9 cellular contexts compared by ENCODE assay signal in genomic region chr10:17001961-17002749, GRCh38.
DNase-seq lines count a peak whose midpoint lies in the region; ATAC-seq, FAIRE-seq and TF ChIP-seq lines count a peak whose summit lies in the region.
"Had no signal": no experiment of that assay in that cellular context is flagged by ENCODE, and none has a peak within 500 bp of the region (broad histone marks: within the 10 kb centered on the region; RNA-seq: fewer than 3 reads in every experiment).

No MANE protein-coding gene starts in this region.

- no peak overlapping the region for H2AFZ ChIP-seq in ACC112 (ENCODE audit: low read length, unreplicated experiment)

- peak; percentile 8 for FAIRE-seq in GM19239 (lab: Jason Lieb, UNC)
- FAIRE-seq in urothelium cell line (lab: Jason Lieb, UNC): no peak

- H3K9me3 Mint-ChIP-seq in central memory CD8-positive, alpha-beta T cell: no peaks in the 10 kb centered on the region
- H3K9me3 Mint-ChIP-seq in nephron: peaks cover 3% of the 10 kb centered on the region

- H3K4me1 ChIP-seq in ACC112 (ENCODE audit: control insufficient read depth, insufficient read depth, low read length, unreplicated experiment): peaks cover 45% of the 10 kb centered on the region

- peaks cover 13% of the 10 kb centered on the region for H3K36me3 Mint-ChIP-seq in central memory CD8-positive, alpha-beta T cell (ENCODE audit: insufficient read depth)
- H3K36me3 Mint-ChIP-seq in nephron (ENCODE audit: low read depth): no peaks in the 10 kb centered on the region

- peak; percentile 56 for ATAC-seq in central memory CD8-positive, alpha-beta T cell (replicated peaks; ENCODE audit: extremely low read depth, poor library complexity, severe bottlenecking)

- H3K79me2 ChIP-seq in ACC112 (ENCODE audit: control insufficient read depth, insufficient read depth, low read length, unreplicated experiment): no peaks in the 10 kb centered on the region

- TF ChIP-seq CTCF in nephron (IDR thresholded peaks at IDR 0.05; ENCODE audit: unreplicated experiment in 3 of 3): no peak

- DNase-seq in GM19239 (ENCODE audit: insufficient read length, low spot score): no peak
- peak; percentile 44 for DNase-seq in KBM-7
- peak in 1 of 2 donors; percentile 38 for DNase-seq in central memory CD8-positive, alpha-beta T cell (ENCODE audit: low spot score in 2 of 2)
- DNase-seq in anterior cingulate cortex (lab: John Stamatoyannopoulos, UW): no peak
- DNase-seq in kidney glomerular epithelial cell (lab: John Stamatoyannopoulos, UW): no peak
- no peak for DNase-seq in urothelium cell line (ENCODE audit: low spot score)

- H3K4me3 Mint-ChIP-seq in central memory CD8-positive, alpha-beta T cell: peak overlapping the region; percentile 45
- H3K4me3 Mint-ChIP-seq in nephron: no peak overlapping the region

- no peaks in the 10 kb centered on the region for H3K27me3 Mint-ChIP-seq in central memory CD8-positive, alpha-beta T cell
- H3K27me3 Mint-ChIP-seq in nephron (ENCODE audit: low read depth): no peaks in the 10 kb centered on the region

- peak overlapping the region; percentile 49; the same call in 1 of the 2 replicates for H3K4me3 ChIP-seq in ACC112 (ENCODE audit: low read depth, low read length)
- H3K4me3 ChIP-seq: cardiac muscle cell had no signal

- H3K27me3 ChIP-seq in ACC112 (ENCODE audit: insufficient read depth, low read length): no peaks in the 10 kb centered on the region
- H3K27me3 ChIP-seq: cardiac muscle cell had no signal

- H3K4me1 Mint-ChIP-seq in central memory CD8-positive, alpha-beta T cell: peaks cover 29% of the 10 kb centered on the region
- H3K4me1 Mint-ChIP-seq in nephron: peaks cover 39% of the 10 kb centered on the region

- in situ Hi-C loops in KBM-7 (cut with MboI; ENCODE audit: low pct_unique_long_range_greater_than_20kb, low sequenced_read_pairs): no loop called here

- H3K27ac Mint-ChIP-seq in central memory CD8-positive, alpha-beta T cell (ENCODE audit: low read depth): peak overlapping the region; percentile 97
- H3K27ac Mint-ChIP-seq in nephron: peak overlapping the region in 2 of 3 experiments; percentile 45 to 62

- peak overlapping the region; percentile 100 for H3K27ac ChIP-seq in ACC112 (ENCODE audit: low read depth, low read length)
- H3K27ac ChIP-seq: cardiac muscle cell had no signal

- no peaks in the 10 kb centered on the region for H3K36me3 ChIP-seq in ACC112 (ENCODE audit: insufficient read depth, low read length)
- H3K36me3 ChIP-seq: cardiac muscle cell had no signal
